3 cellular contexts compared by ENCODE assay signal in genomic region chr21:14070968-14071367, GRCh38.
"Had no signal": no experiment of that assay in that cellular context is flagged by ENCODE, and none has a peak within 500 bp of the region (broad histone marks: within the 10 kb centered on the region; RNA-seq: fewer than 3 reads in every experiment).

No MANE protein-coding gene starts in this region.

- DNase-seq: GDM1, GF-D8 had no signal

- H3K4me3 ChIP-seq: GM12878 had no signal

- ATAC-seq: GM12878 had no signal
